ENCODE assay signal across 19 cellular contexts in the genomic region with DNA sequence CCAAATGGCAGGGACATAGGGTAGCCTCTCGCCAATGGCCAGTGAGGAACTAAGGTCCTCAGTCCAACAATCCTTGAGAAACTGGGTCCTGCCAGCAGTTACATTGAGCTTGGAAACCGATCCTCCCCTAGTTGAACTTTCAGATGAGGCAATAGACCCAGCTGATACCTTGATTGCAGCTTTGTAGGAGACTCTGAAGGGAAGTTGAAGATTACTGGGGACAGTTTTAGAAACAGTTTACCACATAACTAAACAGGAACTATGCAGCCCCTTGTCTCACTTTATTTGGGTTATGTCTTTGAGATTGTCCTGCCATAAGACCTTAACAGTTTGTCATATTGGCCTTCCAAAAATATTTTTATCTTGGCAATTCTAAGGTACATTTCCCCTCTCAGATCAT.
"Had no signal": no experiment of that assay in that cellular context is flagged by ENCODE, and none has a peak within 500 bp of the region (broad histone marks: within the 10 kb centered on the region; RNA-seq: fewer than 3 reads in every experiment).

No MANE protein-coding gene starts in this region.

- H3K27ac ChIP-seq: brain microvascular endothelial cell, coronary artery, esophagus muscularis mucosa, hepatocyte, neural progenitor cell, ovary, testis, upper lobe of left lung, VCaP had no signal

- H3K27ac Mint-ChIP-seq: activated T-helper 17 cell treated with anti-CD3 and anti-CD28 coated beads, Interleukin-2, amount 50 U/mL, for 72 hours; neural progenitor cell; stimulated activated naive CD8-positive, alpha-beta T cell treated with anti-CD3 and anti-CD28 coated beads, Interleukin-15, Interleukin-2, amounts not matched to agents 100 ng/mL and 50 ng/mL, for 24 hours had no signal

- H3K4me1 ChIP-seq: neural progenitor cell, testis, upper lobe of left lung had no signal

- H3K4me3 ChIP-seq: coronary artery, esophagus muscularis mucosa, hepatocyte, neural progenitor cell, ovary, testis, upper lobe of left lung had no signal

- H3K36me3 Mint-ChIP-seq: naive B cell, neural progenitor cell had no signal

- DNase-seq: activated CD4-positive, alpha-beta T cell treated with anti-CD3 and anti-CD28 coated beads, Interleukin-2, amount 50 U/mL, for 48 hours; activated naive CD4-positive, alpha-beta T cell treated with Interleukin-2 at 50 U/mL for 16 hours; anterior cingulate cortex; brain microvascular endothelial cell; effector CD4-positive, alpha-beta T cell; islet precursor cell; naive B cell; ovary; testis; upper lobe of left lung had no signal

- ATAC-seq: activated T-helper 17 cell treated with anti-CD3 and anti-CD28 coated beads, Interleukin-2, amount 50 U/mL, for 72 hours; sciatic nerve had no signal

- H3K36me3 ChIP-seq: brain microvascular endothelial cell, esophagus muscularis mucosa, neural progenitor cell, ovary, upper lobe of left lung had no signal

- H3K9me3 ChIP-seq: esophagus muscularis mucosa, ovary, testis, upper lobe of left lung had no signal

- H3K4me1 Mint-ChIP-seq: activated T-helper 17 cell treated with anti-CD3 and anti-CD28 coated beads, Interleukin-2, amount 50 U/mL, for 72 hours; central memory CD8-positive, alpha-beta T cell had no signal

- H3K27me3 Mint-ChIP-seq: naive B cell had no signal

- H3K9me3 Mint-ChIP-seq: activated T-helper 17 cell treated with anti-CD3 and anti-CD28 coated beads, Interleukin-2, amount 50 U/mL, for 72 hours; central memory CD8-positive, alpha-beta T cell; naive B cell; neural progenitor cell; stimulated activated naive CD8-positive, alpha-beta T cell treated with anti-CD3 and anti-CD28 coated beads, Interleukin-15, Interleukin-2, amounts not matched to agents 100 ng/mL and 50 ng/mL, for 24 hours had no signal

- H3K27me3 ChIP-seq: brain microvascular endothelial cell, esophagus muscularis mucosa, hepatocyte, neural progenitor cell, ovary, testis, upper lobe of left lung had no signal

- H3K4me3 Mint-ChIP-seq: activated T-helper 17 cell treated with anti-CD3 and anti-CD28 coated beads, Interleukin-2, amount 50 U/mL, for 72 hours; central memory CD8-positive, alpha-beta T cell; neural progenitor cell; stimulated activated naive CD8-positive, alpha-beta T cell treated with anti-CD3 and anti-CD28 coated beads, Interleukin-15, Interleukin-2, amounts not matched to agents 100 ng/mL and 50 ng/mL, for 24 hours had no signal
